1 cellular context compared by ENCODE assay signal in genomic region chr5:95237324-95237723, GRCh38.
TF ChIP-seq lines count a peak whose summit lies in the region.

No MANE protein-coding gene starts in this region.

TF ChIP-seq in H1, 55 proteins besides CTCF, POLR2A, EP300 and RAD21 (continued from another document):
- TF ChIP-seq ATF2 (IDR thresholded peaks at IDR 0.05; ENCODE audit: low read length) (no peak), SP2 (IDR thresholded peaks at IDR 0.05; ENCODE audit: low read length) (no peak), GTF2F1 (IDR thresholded peaks at IDR 0.05; ENCODE audit: borderline replicate concordance, low read depth, low read length) (no peak), TBP (IDR thresholded peaks at IDR 0.05; ENCODE audit: low read depth, low read length) (no peak), RXRA (IDR thresholded peaks at IDR 0.05; ENCODE audit: insufficient read depth, low read depth, low read length) (no peak), CHD1 (IDR thresholded peaks at IDR 0.05; ENCODE audit: low read depth, low read length) (no peak), JUN (IDR thresholded peaks at IDR 0.05; ENCODE audit: low read depth, low read length) (no peak), ASH2L (IDR thresholded peaks at IDR 0.05; ENCODE audit: low read length) (no peak), BCL11A (IDR thresholded peaks at IDR 0.05; ENCODE audit: low read depth in 2 of 2, low read length in 2 of 2) (no peak), KDM4A (IDR thresholded peaks at IDR 0.05; ENCODE audit: low read depth, low read length, severe bottlenecking) (no peak)
